Comparison of ENCODE assay signal across 21 cellular contexts in genomic region chr3:184384856-184385422, GRCh38. TPM values are rescaled to one million over a fixed set of nuclear protein-coding genes. Genes with fewer than 3 reads are reported as not detected.
"Had no signal": no experiment of that assay in that cellular context is flagged by ENCODE, and none has a peak within 500 bp of the region (broad histone marks: within the 10 kb centered on the region; RNA-seq: fewer than 3 reads in every experiment).

No MANE protein-coding gene starts in this region.

- H3K9me3 Mint-ChIP-seq: activated naive CD4-positive, alpha-beta T cell treated with anti-CD3 and anti-CD28 coated beads for 36 hours; activated T-cell treated with anti-CD3 and anti-CD28 coated beads, Interleukin-2, amount 50 U/mL, for 4 hours; T-helper 1 cell treated with Interleukin-12 subunit alpha and Interleukin-12 subunit beta and Interleukin-4 antibody, amounts not matched to agents 30 μg/mL and 1 μg/mL, for 36 hours had no signal

- H3K4me3 ChIP-seq: MG63, Peyer's patch, SJSA1 had no signal

- H3K27ac Mint-ChIP-seq: activated naive CD4-positive, alpha-beta T cell treated with anti-CD3 and anti-CD28 coated beads for 36 hours; activated naive CD8-positive, alpha-beta T cell; T-helper 1 cell treated with Interleukin-12 subunit alpha and Interleukin-12 subunit beta and Interleukin-4 antibody, amounts not matched to agents 30 μg/mL and 1 μg/mL, for 36 hours had no signal

- ATAC-seq: activated CD4-positive, CD25-positive, alpha-beta regulatory T cell treated with anti-CD3 and anti-CD28 coated beads, Interleukin-2, amount 50 U/mL, for 24 hours; activated T-cell treated with anti-CD3 and anti-CD28 coated beads, Interleukin-2, amount 50 U/mL, for 4 hours; SK-N-SH treated with all-trans-retinoic acid at 6 μM for 48 hours had no signal

- H3K27ac ChIP-seq: Peyer's patch, RWPE1, SJSA1 had no signal

- H3K36me3 Mint-ChIP-seq: activated naive CD8-positive, alpha-beta T cell had no signal

- H3K4me3 Mint-ChIP-seq: activated naive CD4-positive, alpha-beta T cell treated with anti-CD3 and anti-CD28 coated beads for 36 hours; activated naive CD8-positive, alpha-beta T cell; activated T-cell treated with anti-CD3 and anti-CD28 coated beads, Interleukin-2, amount 50 U/mL, for 4 hours; T-helper 1 cell treated with Interleukin-12 subunit alpha and Interleukin-12 subunit beta and Interleukin-4 antibody, amounts not matched to agents 30 μg/mL and 1 μg/mL, for 36 hours had no signal

- H3K9me3 ChIP-seq: MG63, Peyer's patch, SJSA1 had no signal

- H3K36me3 ChIP-seq: MG63, Peyer's patch, SJSA1 had no signal

- DNase-seq: activated CD4-positive, alpha-beta T cell treated with anti-CD3 and anti-CD28 coated beads for 48 hours; activated CD4-positive, alpha-beta T cell treated with anti-CD3 and anti-CD28 coated beads, Interleukin-2, amount 50 U/mL, for 48 hours; activated CD8-positive, alpha-beta memory T cell treated with anti-CD3 and anti-CD28 coated beads for 24 hours; activated effector memory CD4-positive, alpha-beta T cell treated with anti-CD3 and anti-CD28 coated beads, Interleukin-2, amount 50 U/mL, for 16 hours; activated naive CD4-positive, alpha-beta T cell treated with anti-CD3 and anti-CD28 coated beads for 36 hours; activated T-cell treated with anti-CD3 and anti-CD28 coated beads, Interleukin-2, amount 50 U/mL, for 4 hours; MG63; NCI-H1105; NCI-H1436; NCI-H1694 treated with DMSO at 0.1 percent for 48 hours; NCI-H2029 treated with DMSO at 0.1 percent for 48 hours; NCI-H446; NCI-H524; Peyer's patch; Right ventricle myocardium superior had no signal

RNA-seq across cellular contexts. Expression of gene CHRD, which starts 5.1 kb away (rescaled TPM):
- total RNA-seq: activated naive CD4-positive, alpha-beta T cell treated with anti-CD3 and anti-CD28 coated beads for 36 hours had no signal

RNA-seq across cellular contexts. Expression of gene THPO, which starts 6.9 kb away (rescaled TPM):
- total RNA-seq: activated naive CD4-positive, alpha-beta T cell treated with anti-CD3 and anti-CD28 coated beads for 36 hours; activated T-cell treated with anti-CD3 and anti-CD28 coated beads, Interleukin-2, amount 50 U/mL, for 4 hours; SJSA1 had no signal
